In the genomic region with DNA sequence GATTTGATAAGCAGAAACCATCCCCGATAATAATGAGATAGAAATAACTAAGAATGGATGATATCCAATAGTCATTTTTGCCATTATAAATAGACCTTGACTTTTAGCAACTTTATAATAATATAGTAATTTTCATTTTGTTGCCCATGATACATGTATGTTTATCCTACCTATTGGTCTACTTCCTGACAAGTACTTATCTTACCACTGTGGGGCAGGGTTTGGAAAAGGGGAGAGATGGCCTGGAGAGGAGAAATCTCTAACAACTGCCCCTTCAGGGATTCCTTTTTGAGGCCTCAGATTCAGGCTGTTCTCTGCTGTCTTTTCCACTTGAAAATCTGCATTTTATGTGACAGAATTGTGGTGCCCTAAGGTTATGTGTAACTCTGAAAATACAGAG, we compare ENCODE assay signal across 21 cellular contexts. TPM values are rescaled to one million over a fixed set of nuclear protein-coding genes. Genes with fewer than 3 reads are reported as not detected.
DNase-seq lines count a peak whose midpoint lies in the region; ATAC-seq and TF ChIP-seq lines count a peak whose summit lies in the region.
"Had no signal": no experiment of that assay in that cellular context is flagged by ENCODE, and none has a peak within 500 bp of the region (broad histone marks: within the 10 kb centered on the region; RNA-seq: fewer than 3 reads in every experiment).

No MANE protein-coding gene starts in this region.

- peaks cover 70% of the 10 kb centered on the region for H3K36me3 Mint-ChIP-seq in T-helper 1 cell treated with Interleukin-12 subunit alpha and Interleukin-12 subunit beta and Interleukin-4 antibody, amounts not matched to agents 30 μg/mL and 1 μg/mL, for 36 hours (ENCODE audit: low read depth)
- peaks cover 0 to 92% (median 31%) of the 10 kb centered on the region in 3 donors for H3K36me3 Mint-ChIP-seq in CD8-positive, alpha-beta memory T cell
- peaks cover 83% of the 10 kb centered on the region for H3K36me3 Mint-ChIP-seq in activated CD8-positive, alpha-beta T cell treated with anti-CD3 and anti-CD28 coated beads, Interleukin-2, amount 10 ng/mL, durations not matched to agents 7 days and 5 days (ENCODE audit: low read depth)
- peaks cover 20 to 47% (median 21%) of the 10 kb centered on the region in 3 donors for H3K36me3 Mint-ChIP-seq in immature natural killer cell

- H3K9me3 Mint-ChIP-seq in T-helper 1 cell treated with Interleukin-12 subunit alpha and Interleukin-12 subunit beta and Interleukin-4 antibody, amounts not matched to agents 30 μg/mL and 1 μg/mL, for 36 hours, result peaks cover 8% of the 10 kb centered on the region
- no peaks in the 10 kb centered on the region for H3K9me3 Mint-ChIP-seq in CD8-positive, alpha-beta memory T cell
- no peaks in the 10 kb centered on the region for H3K9me3 Mint-ChIP-seq in activated CD8-positive, alpha-beta T cell treated with anti-CD3 and anti-CD28 coated beads, Interleukin-2, amount 10 ng/mL, durations not matched to agents 7 days and 5 days (ENCODE audit: insufficient read depth)
- H3K9me3 Mint-ChIP-seq in immature natural killer cell, result no peaks in the 10 kb centered on the region

- ATAC-seq in activated CD8-positive, alpha-beta T cell treated with anti-CD3 and anti-CD28 coated beads, Interleukin-2, amount 10 ng/mL, durations not matched to agents 7 days and 5 days, result no peak
- ATAC-seq in GM18870 (IDR thresholded peaks at IDR 0.05; ENCODE audit: unreplicated experiment), result no peak
- ATAC-seq: left cardiac atrium, psoas muscle had no signal

- H3K9me3 ChIP-seq in CD8-positive, alpha-beta memory T cell (ENCODE audit: low read length), result no peaks in the 10 kb centered on the region
- no peaks in the 10 kb centered on the region for H3K9me3 ChIP-seq in uterus
- H3K9me3 ChIP-seq: BE2C, psoas muscle, SJCRH30 had no signal

- no peak overlapping the region for H3K4me3 ChIP-seq in CD8-positive, alpha-beta memory T cell (ENCODE audit: low read length)
- H3K4me3 ChIP-seq in uterus, result no peak overlapping the region
- H3K4me3 ChIP-seq: psoas muscle, SJCRH30, skin epidermis had no signal

- TF ChIP-seq POLR2A in uterus (IDR thresholded peaks at IDR 0.05), result no peak

- peak overlapping the region; percentile 60 for H3K27ac Mint-ChIP-seq in T-helper 1 cell treated with Interleukin-12 subunit alpha and Interleukin-12 subunit beta and Interleukin-4 antibody, amounts not matched to agents 30 μg/mL and 1 μg/mL, for 36 hours
- peak overlapping the region; percentile 61 to 86 (median 68) for H3K27ac Mint-ChIP-seq in CD8-positive, alpha-beta memory T cell
- peak overlapping the region; percentile 18 for H3K27ac Mint-ChIP-seq in activated CD8-positive, alpha-beta T cell treated with anti-CD3 and anti-CD28 coated beads, Interleukin-2, amount 10 ng/mL, durations not matched to agents 7 days and 5 days
- H3K27ac Mint-ChIP-seq in immature natural killer cell, result peak overlapping the region in 4 of 6 donors; percentile 43 to 78 (median 68)
- H3K27ac Mint-ChIP-seq: dendritic cell treated with granulocyte-macrophage colony-stimulating factor and Interleukin-4, amounts not matched to agents 40 ng/mL and 50 ng/mL, for 4 days had no signal

- no peaks in the 10 kb centered on the region for H3K27me3 ChIP-seq in CD8-positive, alpha-beta memory T cell (ENCODE audit: insufficient read depth, low read length, poor library complexity, severe bottlenecking)
- H3K27me3 ChIP-seq in uterus, result no peaks in the 10 kb centered on the region
- H3K27me3 ChIP-seq: BE2C, SJCRH30 had no signal

- no peak overlapping the region for H3K27ac ChIP-seq in CD8-positive, alpha-beta memory T cell (ENCODE audit: low read depth, low read length)
- H3K27ac ChIP-seq in uterus, result no peak overlapping the region
- H3K27ac ChIP-seq: psoas muscle, SJCRH30, skin epidermis had no signal

- H3K27me3 Mint-ChIP-seq in T-helper 1 cell treated with Interleukin-12 subunit alpha and Interleukin-12 subunit beta and Interleukin-4 antibody, amounts not matched to agents 30 μg/mL and 1 μg/mL, for 36 hours (ENCODE audit: low read depth), result no peaks in the 10 kb centered on the region
- no peaks in the 10 kb centered on the region for H3K27me3 Mint-ChIP-seq in CD8-positive, alpha-beta memory T cell
- H3K27me3 Mint-ChIP-seq in activated CD8-positive, alpha-beta T cell treated with anti-CD3 and anti-CD28 coated beads, Interleukin-2, amount 10 ng/mL, durations not matched to agents 7 days and 5 days (ENCODE audit: low read depth), result no peaks in the 10 kb centered on the region
- H3K27me3 Mint-ChIP-seq in immature natural killer cell (ENCODE audit: low read depth in 3 of 3), result peaks cover 0 to 5% (median 2%) of the 10 kb centered on the region in 3 donors
- H3K27me3 Mint-ChIP-seq: dendritic cell treated with granulocyte-macrophage colony-stimulating factor and Interleukin-4, amounts not matched to agents 40 ng/mL and 50 ng/mL, for 4 days had no signal

- no peak for TF ChIP-seq CTCF in uterus (IDR thresholded peaks at IDR 0.05)

- no peaks in the 10 kb centered on the region for H3K4me1 ChIP-seq in CD8-positive, alpha-beta memory T cell (ENCODE audit: insufficient read depth, low read length)
- no peaks in the 10 kb centered on the region for H3K4me1 ChIP-seq in uterus
- H3K4me1 ChIP-seq: BE2C, psoas muscle, SJCRH30 had no signal

- intact Hi-C loops in uterus (cut with DNase I; ENCODE audit: low total_unique reads), result no loop called here

- H3K4me1 Mint-ChIP-seq in T-helper 1 cell treated with Interleukin-12 subunit alpha and Interleukin-12 subunit beta and Interleukin-4 antibody, amounts not matched to agents 30 μg/mL and 1 μg/mL, for 36 hours (ENCODE audit: low read depth), result peaks cover 33% of the 10 kb centered on the region
- H3K4me1 Mint-ChIP-seq in CD8-positive, alpha-beta memory T cell, result peaks cover 11 to 35% (median 27%) of the 10 kb centered on the region in 3 donors
- H3K4me1 Mint-ChIP-seq in activated CD8-positive, alpha-beta T cell treated with anti-CD3 and anti-CD28 coated beads, Interleukin-2, amount 10 ng/mL, durations not matched to agents 7 days and 5 days (ENCODE audit: low read depth), result peaks cover 5% of the 10 kb centered on the region
- peaks cover 0 to 9% of the 10 kb centered on the region in 2 donors for H3K4me1 Mint-ChIP-seq in immature natural killer cell

- no peak overlapping the region for H3K4me3 Mint-ChIP-seq in T-helper 1 cell treated with Interleukin-12 subunit alpha and Interleukin-12 subunit beta and Interleukin-4 antibody, amounts not matched to agents 30 μg/mL and 1 μg/mL, for 36 hours
- H3K4me3 Mint-ChIP-seq in CD8-positive, alpha-beta memory T cell, result no peak overlapping the region
- H3K4me3 Mint-ChIP-seq in activated CD8-positive, alpha-beta T cell treated with anti-CD3 and anti-CD28 coated beads, Interleukin-2, amount 10 ng/mL, durations not matched to agents 7 days and 5 days, result no peak overlapping the region
- no peak overlapping the region for H3K4me3 Mint-ChIP-seq in immature natural killer cell
- H3K4me3 Mint-ChIP-seq: dendritic cell treated with granulocyte-macrophage colony-stimulating factor and Interleukin-4, amounts not matched to agents 40 ng/mL and 50 ng/mL, for 4 days had no signal

- peaks cover 65% of the 10 kb centered on the region for H3K36me3 ChIP-seq in CD8-positive, alpha-beta memory T cell (ENCODE audit: insufficient read depth, low read length)
- no peaks in the 10 kb centered on the region for H3K36me3 ChIP-seq in uterus
- H3K36me3 ChIP-seq: BE2C, SJCRH30 had no signal

- CTCF ChIA-PET in CD8-positive, alpha-beta memory T cell (lab: Charles Lee), result interaction anchor here (0.8 to 1.5 kb wide), 3 partner anchors 11 to 204 kb away, joined by 3 read pairs; no protein-coding TSS in a partner anchor
- CTCF ChIA-PET in activated CD8-positive, alpha-beta T cell treated with anti-CD3 and anti-CD28 coated beads, Interleukin-2, amount 10 ng/mL, durations not matched to agents 7 days and 5 days (lab: Charles Lee), result interaction anchor here (1.9 to 4.6 kb wide), 4 partner anchors 9 to 203 kb away, joined by 4 to 33 read pairs (median 14); no protein-coding TSS in a partner anchor

- DNase-seq in T-helper 1 cell, result no peak
- DNase-seq in CD8-positive, alpha-beta memory T cell, result no peak
- DNase-seq in activated CD8-positive, alpha-beta T cell treated with anti-CD3 and anti-CD28 coated beads, Interleukin-2, amount 10 ng/mL, durations not matched to agents 7 days and 5 days, result no peak
- no peak for DNase-seq in immature natural killer cell
- DNase-seq in NCI-H1092 (lab: John Stamatoyannopoulos, UW), result no peak
- DNase-seq in uterus, result no peak
- DNase-seq: activated CD4-positive, CD25-positive, alpha-beta regulatory T cell treated with anti-CD3 and anti-CD28 coated beads, Interleukin-2, amount 50 U/mL, for 72 hours; BE2C; foreskin melanocyte; GDM1; left cardiac atrium; NCI-H1105 treated with DMSO at 0.1 percent for 48 hours; NCI-H748 treated with DMSO at 0.1 percent for 48 hours; psoas muscle; SJCRH30; stimulated activated CD4-positive, alpha-beta T cell treated with anti-CD3 and anti-CD28 coated beads, Interleukin-4, amount 100 ng/mL, for 1 hour; T-helper 9 cell had no signal

- POLR2A ChIA-PET in CD8-positive, alpha-beta memory T cell (lab: Charles Lee), result no interaction called here
- POLR2A ChIA-PET in activated CD8-positive, alpha-beta T cell treated with anti-CD3 and anti-CD28 coated beads, Interleukin-2, amount 10 ng/mL, durations not matched to agents 7 days and 5 days (lab: Charles Lee), result interaction anchor here (1.3 kb wide), 1 partner anchor 9 kb away, joined by 5 read pairs; no protein-coding TSS in a partner anchor

RNA-seq across cellular contexts. Expression of a gene that starts 42.2 kb away (rescaled TPM):
- 10 to 100 TPM; 56.7 to 60.9 TPM for total RNA-seq in CD8-positive, alpha-beta memory T cell
- 2.2 TPM for polyA plus RNA-seq in CD8-positive, alpha-beta memory T cell
- total RNA-seq in activated CD8-positive, alpha-beta T cell treated with anti-CD3 and anti-CD28 coated beads, Interleukin-2, amount 10 ng/mL, durations not matched to agents 7 days and 5 days, result 10 to 100 TPM; 42.8 to 43.9 TPM
- 1 to 10 TPM; 1.6 to 7.0 (median 4.0) TPM for polyA plus RNA-seq in immature natural killer cell
- total RNA-seq in uterus, result 10 to 100 TPM in 3 of 4 donors, 1 to 10 TPM in 1; 7.4 to 46.0 (median 33.2) TPM

Comparison
In these comparisons a context has a peak if more than half of its experiments do, and no peak if none do; other contexts are left out.
1. H3K27ac Mint-ChIP-seq: peak in every context shown above with its lines; median percentile 68 in CD8-positive, alpha-beta memory T cell; 68 in immature natural killer cell; 60 in T-helper 1 cell treated with Interleukin-12 subunit alpha and Interleukin-12 subunit beta and Interleukin-4 antibody, amounts not matched to agents 30 μg/mL and 1 μg/mL, for 36 hours; 18 in activated CD8-positive, alpha-beta T cell treated with anti-CD3 and anti-CD28 coated beads, Interleukin-2, amount 10 ng/mL, durations not matched to agents 7 days and 5 days.